ENCODE assay signal across 1 cellular context in the genomic region with DNA sequence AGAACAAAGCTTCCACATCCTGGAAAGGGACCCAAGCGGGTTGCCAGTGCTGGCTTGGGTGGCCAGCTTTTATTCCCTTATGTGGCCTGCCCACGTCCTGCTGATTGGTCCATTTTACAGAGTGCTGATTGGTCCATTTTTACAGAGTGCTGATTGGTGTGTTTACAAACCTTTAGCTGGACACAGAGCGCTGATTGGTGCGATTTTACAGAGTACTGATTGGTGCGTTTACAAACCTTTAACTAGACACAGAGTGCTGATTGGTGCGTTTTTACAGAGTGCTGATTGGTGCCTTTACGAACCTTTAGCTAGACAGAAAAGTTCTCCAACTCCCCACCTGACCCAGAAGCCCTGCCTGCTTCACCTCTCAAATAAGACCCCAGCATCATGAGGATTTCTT. TPM values are rescaled to one million over a fixed set of nuclear protein-coding genes. Genes with fewer than 3 reads are reported as not detected.
"Had no signal": no experiment of that assay in that cellular context is flagged by ENCODE, and none has a peak within 500 bp of the region (broad histone marks: within the 10 kb centered on the region; RNA-seq: fewer than 3 reads in every experiment).

No MANE protein-coding gene starts in this region.

RNA-seq across cellular contexts. Expression of gene MYO10, which starts 49.2 kb away (rescaled TPM):
- polyA plus RNA-seq: immature natural killer cell had no signal
